12 cellular contexts compared by ENCODE assay signal in genomic region chr12:56087220-56087619, GRCh38. TPM values are rescaled to one million over a fixed set of nuclear protein-coding genes. Genes with fewer than 3 reads are reported as not detected.
DNase-seq lines count a peak whose midpoint lies in the region; ATAC-seq, FAIRE-seq and TF ChIP-seq lines count a peak whose summit lies in the region.
"Had no signal": no experiment of that assay in that cellular context is flagged by ENCODE, and none has a peak within 500 bp of the region (broad histone marks: within the 10 kb centered on the region; RNA-seq: fewer than 3 reads in every experiment).

No MANE protein-coding gene starts in this region.

- peaks cover 58% of the 10 kb centered on the region for H3K36me3 Mint-ChIP-seq in WTC11
- H3K36me3 Mint-ChIP-seq: brain had no signal

- peak; percentile 10 for DNase-seq in DMS 273 (lab: John Stamatoyannopoulos, UW; ENCODE audit: unreplicated experiment)
- no peak for DNase-seq in DMS 273 treated with DMSO at 0.1 percent for 48 hours (lab: John Stamatoyannopoulos, UW)
- peak; percentile 19 for DNase-seq in WTC11 (ENCODE audit: low spot score)
- peak; percentile 79 for DNase-seq in kidney
- no peak for DNase-seq in suprapubic skin (ENCODE audit: low spot score in 2 of 2)
- DNase-seq in kidney glomerular epithelial cell (lab: John Stamatoyannopoulos, UW): no peak
- DNase-seq: 8988T, retina had no signal

- H3K4me3 ChIP-seq in kidney (ENCODE audit: low read length in 2 of 2) (no peak overlapping the region), suprapubic skin (no peak overlapping the region)

- H3K27ac ChIP-seq in kidney (ENCODE audit: low read depth in 2 of 2, low read length in 2 of 2) (peak overlapping the region; percentile 23 to 62), suprapubic skin (peak overlapping the region; percentile 36)

- no peaks in the 10 kb centered on the region for H3K27me3 Mint-ChIP-seq in WTC11 (ENCODE audit: low read depth)

- H3K36me3 ChIP-seq in kidney (ENCODE audit: control insufficient read depth in 1 of 2, insufficient read depth in 2 of 2, low read length in 2 of 2) (peaks cover 19 to 36% of the 10 kb centered on the region in 2 donors), suprapubic skin (peaks cover 14% of the 10 kb centered on the region)

- intact Hi-C loops in kidney (cut with DNase I): no loop called here

- no peak overlapping the region; the same call in 1 of the 2 replicates for H3K27ac Mint-ChIP-seq in WTC11

- H3K27me3 ChIP-seq in suprapubic skin: no peaks in the 10 kb centered on the region

- no peak overlapping the region for H3K9ac ChIP-seq in kidney (ENCODE audit: low read length in 2 of 2)

- ATAC-seq in WTC11: no peak
- no peak for ATAC-seq in HG03354 (IDR thresholded peaks at IDR 0.05; ENCODE audit: poor library complexity, severe bottlenecking, unreplicated experiment)
- ATAC-seq in HG03469 (IDR thresholded peaks at IDR 0.05; ENCODE audit: unreplicated experiment): no peak
- ATAC-seq: Panc1 had no signal

- CTCF ChIA-PET in WTC11 (lab: Charles Lee): interaction anchor here (0.6 kb wide), 1 partner anchor 433 kb away, joined by 4 read pairs; no protein-coding TSS in a partner anchor

- WGBS in suprapubic skin: 75% methylated on average over 6 of the region's 6 CpGs

- H3K9me3 Mint-ChIP-seq in WTC11: no peaks in the 10 kb centered on the region
- H3K9me3 Mint-ChIP-seq: brain had no signal

- H3K4me1 Mint-ChIP-seq in WTC11: no peaks in the 10 kb centered on the region
- H3K4me1 Mint-ChIP-seq: brain had no signal

- no peak overlapping the region for H3K4me3 Mint-ChIP-seq in WTC11
- H3K4me3 Mint-ChIP-seq: brain had no signal

- POLR2A ChIA-PET in WTC11 (lab: Charles Lee): no interaction called here

- H3K4me1 ChIP-seq in kidney (ENCODE audit: control insufficient read depth in 1 of 2, insufficient read depth in 1 of 2, low read depth in 1 of 2, low read length in 2 of 2) (peaks cover 9 to 10% of the 10 kb centered on the region in 2 donors), suprapubic skin (peaks cover 18% of the 10 kb centered on the region)

- TF ChIP-seq EP300 in suprapubic skin (IDR thresholded peaks at IDR 0.05): no peak

- no peaks in the 10 kb centered on the region for H3K9me3 ChIP-seq in kidney (ENCODE audit: control insufficient read depth in 1 of 2, low read length in 2 of 2)
- no peaks in the 10 kb centered on the region for H3K9me3 ChIP-seq in suprapubic skin

- TF ChIP-seq CTCF in WTC11 (IDR thresholded peaks at IDR 0.05): no peak
- TF ChIP-seq CTCF in kidney (IDR thresholded peaks at IDR 0.05; ENCODE audit: borderline replicate concordance, extremely low read depth, insufficient read depth): no peak
- no peak for TF ChIP-seq CTCF in suprapubic skin (IDR thresholded peaks at IDR 0.05)

- TF ChIP-seq POLR2A in suprapubic skin (IDR thresholded peaks at IDR 0.05): no peak

- FAIRE-seq in kidney (lab: Jason Lieb, UNC): no peak

TF ChIP-seq in WTC11, 78 proteins besides CTCF, POLR2A, EP300 and RAD21:
- TF ChIP-seq E2F1 (CRISPR knock-in tag; IDR thresholded peaks at IDR 0.05): no peak
- TF ChIP-seq ATF6 (CRISPR knock-in tag; IDR thresholded peaks at IDR 0.05): no peak
- no peak for TF ChIP-seq TEAD4 (CRISPR knock-in tag; IDR thresholded peaks at IDR 0.05)
- no peak for TF ChIP-seq JAZF1 (CRISPR knock-in tag; IDR thresholded peaks at IDR 0.05)
- TF ChIP-seq OVOL2 (CRISPR knock-in tag; IDR thresholded peaks at IDR 0.05; ENCODE audit: borderline replicate concordance): no peak
- no peak for TF ChIP-seq JUN (CRISPR knock-in tag; IDR thresholded peaks at IDR 0.05)
- no peak for TF ChIP-seq EMX1 (CRISPR knock-in tag; IDR thresholded peaks at IDR 0.05)
- no peak for TF ChIP-seq USF2 (CRISPR knock-in tag; IDR thresholded peaks at IDR 0.05)
- no peak for TF ChIP-seq ZSCAN18 (CRISPR knock-in tag; IDR thresholded peaks at IDR 0.05)
- TF ChIP-seq HMGA2 (CRISPR knock-in tag; IDR thresholded peaks at IDR 0.05): no peak
- no peak for TF ChIP-seq ELF4 (CRISPR knock-in tag; IDR thresholded peaks at IDR 0.05; ENCODE audit: low read depth)

RNA-seq across cellular contexts. Expression of gene ERBB3, which starts 7.3 kb away (rescaled TPM):
- total RNA-seq in WTC11 (2021) (49.2 to 64.3 TPM (median 52.4 TPM) in 3 replicates), kidney (58.1 TPM), suprapubic skin (100 to 1,000 TPM; 147 to 226 (median 181) TPM)
- 31.5 TPM for polyA plus RNA-seq in kidney (ENCODE audit: insufficient read depth, low read depth, low replicate concordance)

RNA-seq across cellular contexts. Expression of gene PA2G4, which starts 17.1 kb away (rescaled TPM):
- total RNA-seq in WTC11 (2021) (198 to 249 TPM (median 199 TPM) in 3 replicates), kidney (76.8 TPM), suprapubic skin (100 to 1,000 TPM; 103 to 153 (median 117) TPM)
- polyA plus RNA-seq in kidney (ENCODE audit: insufficient read depth, low read depth, low replicate concordance): 72.4 TPM

RNA-seq across cellular contexts. Expression of gene RPL41, which starts 29.2 kb away (rescaled TPM):
- total RNA-seq in WTC11 (2021) (4,004 to 4,366 TPM (median 4,314 TPM) in 3 replicates), kidney (2,987 TPM), suprapubic skin (1,000 to 10,000 TPM; 2,523 to 6,346 (median 5,689) TPM)
- 5,602 TPM for polyA plus RNA-seq in kidney (ENCODE audit: insufficient read depth, low read depth, low replicate concordance)

RNA-seq across cellular contexts. Expression of gene ZC3H10, which starts 30.8 kb away (rescaled TPM):
- total RNA-seq in WTC11 (2021) (11.3 to 13.6 TPM (median 13.1 TPM) in 3 replicates), kidney (8.6 TPM), suprapubic skin (1 to 10 TPM; 2.1 to 5.6 (median 3.4) TPM)
- 2.4 TPM for polyA plus RNA-seq in kidney (ENCODE audit: insufficient read depth, low read depth, low replicate concordance)

RNA-seq across cellular contexts. Expression of gene ESYT1, which starts 40.8 kb away (rescaled TPM):
- total RNA-seq in WTC11 (2021) (77.7 to 80.8 TPM (median 80.1 TPM) in 3 replicates), kidney (104 TPM), suprapubic skin (100 to 1,000 TPM in 2 of 4 donors, 10 to 100 TPM in 2; 73.1 to 128 (median 103) TPM)
- polyA plus RNA-seq in kidney (ENCODE audit: insufficient read depth, low read depth, low replicate concordance): 40.4 TPM

Comparison
In these comparisons a context has a peak if more than half of its experiments do, and no peak if none do; other contexts are left out.
1. DNase-seq: peak in DMS 273 (single experiment), WTC11 (single experiment) and kidney (single experiment); none in DMS 273 treated with DMSO at 0.1 percent for 48 hours (single experiment), suprapubic skin (0 of 2) and kidney glomerular epithelial cell (single experiment).